ENCODE assay signal across 9 cellular contexts in the genomic region with DNA sequence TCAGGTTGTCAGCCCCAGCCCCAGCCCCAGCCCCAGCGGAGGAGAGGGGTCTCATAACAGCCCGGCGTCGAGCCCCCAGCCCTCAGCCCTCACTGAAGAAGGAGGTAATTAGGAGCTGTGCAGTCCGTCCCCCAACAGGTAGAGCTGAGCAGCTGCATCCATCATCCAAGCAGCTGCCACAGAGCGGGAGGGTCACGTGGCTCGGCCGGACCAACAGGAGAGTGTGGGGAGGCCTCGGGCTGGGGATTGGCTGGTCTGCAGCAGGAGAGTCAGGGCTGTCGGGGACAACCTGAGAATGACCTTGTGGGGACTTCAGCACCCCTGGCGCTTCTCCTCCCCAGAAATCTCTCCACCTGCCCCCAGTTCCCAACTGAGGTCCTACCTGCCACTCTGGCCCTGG. TPM values are rescaled to one million over a fixed set of nuclear protein-coding genes. Genes with fewer than 3 reads are reported as not detected.
DNase-seq lines count a peak whose midpoint lies in the region; ATAC-seq and TF ChIP-seq lines count a peak whose summit lies in the region.
"Had no signal": no experiment of that assay in that cellular context is flagged by ENCODE, and none has a peak within 500 bp of the region (broad histone marks: within the 10 kb centered on the region; RNA-seq: fewer than 3 reads in every experiment).

No MANE protein-coding gene starts in this region.

- DNase-seq in stimulated activated CD4-positive, alpha-beta T cell treated with anti-CD3 and anti-CD28 coated beads, Interleukin-12 subunit alpha, Interleukin-12 subunit beta, amount 100 ng/mL, for 48 hours (ENCODE audit: low read depth in 2 of 3, low spot score in 1 of 3): peak in 2 of 3 donors; percentile 16 to 20
- DNase-seq in stimulated activated CD4-positive, alpha-beta T cell treated with anti-CD3 and anti-CD28 coated beads, Interleukin-4, amount 100 ng/mL, for 24 hours: no peak
- DNase-seq in NCI-H526 treated with DMSO at 0.1 percent for 48 hours (lab: John Stamatoyannopoulos, UW) (peak; percentile 86), endothelial cell (ENCODE audit: low spot score) (peak; percentile 56), stomach (peak; percentile 57), immature natural killer cell (no peak), mesenchymal stem cell (no peak)

- H3K9me3 ChIP-seq in stomach (no peaks in the 10 kb centered on the region), mesenchymal stem cell (ENCODE audit: control insufficient read depth, low read length) (no peaks in the 10 kb centered on the region)
- H3K9me3 ChIP-seq: thoracic aorta had no signal

- peaks cover 4% of the 10 kb centered on the region for H3K36me3 Mint-ChIP-seq in endothelial cell (ENCODE audit: low read depth, unreplicated experiment)
- H3K36me3 Mint-ChIP-seq in immature natural killer cell: peaks cover 0 to 4% (median 4%) of the 10 kb centered on the region in 3 donors

- no peak overlapping the region for H2BK5ac ChIP-seq in mesenchymal stem cell (ENCODE audit: low read depth, low read length, poor library complexity, severe bottlenecking)

- no peak overlapping the region for H3K18ac ChIP-seq in mesenchymal stem cell (ENCODE audit: low read depth in 1 of 2, low read length in 2 of 2)

- no peak for TF ChIP-seq POLR2A in stomach (IDR thresholded peaks at IDR 0.05)

- intact Hi-C loops in stomach (cut with DNase I; ENCODE audit: low total_unique reads): no loop called here

- H3K4me2 ChIP-seq in mesenchymal stem cell (ENCODE audit: low read length, poor library complexity, severe bottlenecking): no peak overlapping the region

- H4K8ac ChIP-seq in mesenchymal stem cell (ENCODE audit: low read length): no peak overlapping the region

- TF ChIP-seq EP300 in stomach (IDR thresholded peaks at IDR 0.05): no peak

- no peak overlapping the region for H2BK15ac ChIP-seq in mesenchymal stem cell (ENCODE audit: low read depth, poor library complexity, severe bottlenecking)

- no peak overlapping the region for H2BK12ac ChIP-seq in mesenchymal stem cell (ENCODE audit: low read length in 2 of 2)

- no peak overlapping the region for H3K4ac ChIP-seq in mesenchymal stem cell (ENCODE audit: low read depth in 1 of 2, low read length in 2 of 2)

- H3K4me1 Mint-ChIP-seq in endothelial cell (ENCODE audit: unreplicated experiment) (peaks cover 16% of the 10 kb centered on the region), immature natural killer cell (no peaks in the 10 kb centered on the region)

- H3K4me1 ChIP-seq in stomach: peaks cover 0 to 33% (median 12%) of the 10 kb centered on the region in 4 donors
- peaks cover 2% of the 10 kb centered on the region for H3K4me1 ChIP-seq in mesenchymal stem cell (ENCODE audit: control insufficient read depth, insufficient read depth, low read depth, low read length)

- WGBS in stomach, 5 donors: 4 to 29% (median 16%) methylated on average over 11 to 12 of the region's 12 CpGs
- WGBS in mesenchymal stem cell: 13% methylated on average over 12 of the region's 12 CpGs

- no peaks in the 10 kb centered on the region for H3K9me3 Mint-ChIP-seq in endothelial cell (ENCODE audit: unreplicated experiment)
- no peaks in the 10 kb centered on the region for H3K9me3 Mint-ChIP-seq in immature natural killer cell

- H3K27ac ChIP-seq in stomach (no peak overlapping the region), mesenchymal stem cell (ENCODE audit: low read length, poor library complexity, severe bottlenecking) (no peak overlapping the region)
- H3K27ac ChIP-seq: thoracic aorta had no signal

- no peak overlapping the region for H3K23ac ChIP-seq in mesenchymal stem cell (ENCODE audit: low read length in 2 of 2)

- no peak overlapping the region for H4K91ac ChIP-seq in mesenchymal stem cell (ENCODE audit: low read length)

- H2AFZ ChIP-seq in mesenchymal stem cell (ENCODE audit: low read depth, low read length): no peak overlapping the region

- H2BK120ac ChIP-seq in mesenchymal stem cell (ENCODE audit: low read depth, low read length): no peak overlapping the region

- H3K36me3 ChIP-seq in stomach (no peaks in the 10 kb centered on the region), mesenchymal stem cell (ENCODE audit: control insufficient read depth in 1 of 2, insufficient read depth in 2 of 2, low read depth in 1 of 2, low read length in 2 of 2) (no peaks in the 10 kb centered on the region)
- H3K36me3 ChIP-seq: thoracic aorta had no signal

- H3K27me3 ChIP-seq in stomach (no peaks in the 10 kb centered on the region), mesenchymal stem cell (ENCODE audit: control insufficient read depth in 1 of 2, insufficient read depth in 1 of 2, low read length in 2 of 2) (peaks cover 0 to 93% of the 10 kb centered on the region in 2 experiments)

- TF ChIP-seq CTCF in endothelial cell (IDR thresholded peaks at IDR 0.05; ENCODE audit: unreplicated experiment): no peak
- no peak for TF ChIP-seq CTCF in stomach (IDR thresholded peaks at IDR 0.05)

- no peak overlapping the region for H2AK5ac ChIP-seq in mesenchymal stem cell (ENCODE audit: low read length, severe bottlenecking)

- H3K14ac ChIP-seq in mesenchymal stem cell (ENCODE audit: low read length in 2 of 2): no peak overlapping the region

- no peak overlapping the region for H3K27ac Mint-ChIP-seq in endothelial cell (ENCODE audit: unreplicated experiment)
- no peak overlapping the region for H3K27ac Mint-ChIP-seq in immature natural killer cell

- no peaks in the 10 kb centered on the region for H3K79me1 ChIP-seq in mesenchymal stem cell (replicated peaks; ENCODE audit: low read length, poor library complexity, severe bottlenecking)

- H3K4me3 ChIP-seq in stomach: no peak overlapping the region
- no peak overlapping the region for H3K4me3 ChIP-seq in mesenchymal stem cell (ENCODE audit: insufficient read depth in 1 of 2, low read depth in 1 of 2, low read length in 2 of 2)
- H3K4me3 ChIP-seq: thoracic aorta had no signal

- H3K27me3 Mint-ChIP-seq in endothelial cell (ENCODE audit: unreplicated experiment) (peaks cover 20% of the 10 kb centered on the region), immature natural killer cell (ENCODE audit: low read depth in 3 of 3) (peaks cover 8 to 13% (median 11%) of the 10 kb centered on the region in 3 donors)

- H3K4me3 Mint-ChIP-seq in endothelial cell (ENCODE audit: unreplicated experiment): no peak overlapping the region
- H3K4me3 Mint-ChIP-seq in immature natural killer cell: no peak overlapping the region

- H3K9ac ChIP-seq in mesenchymal stem cell (ENCODE audit: low read length): no peak overlapping the region

- ATAC-seq in HG03039 (IDR thresholded peaks at IDR 0.05; ENCODE audit: unreplicated experiment): peak; percentile 81

RNA-seq across cellular contexts. Expression of a gene that starts 29.6 kb away (rescaled TPM):
- total RNA-seq in endothelial cell (ENCODE audit: unreplicated experiment): 24.2 TPM
- 10 to 100 TPM; 15.4 to 79.4 (median 31.0) TPM for total RNA-seq in stomach
- 10 to 100 TPM; 34.0 to 71.3 (median 70.3) TPM for polyA plus RNA-seq in stomach
- polyA plus RNA-seq in immature natural killer cell: 10 to 100 TPM; 30.7 to 41.6 (median 34.4) TPM
- polyA plus RNA-seq in mesenchymal stem cell (2013, experiment 1 of 2): 19.6 TPM
- 20.7 TPM for polyA plus RNA-seq in mesenchymal stem cell (2013, experiment 2 of 2)

Comparison
In these comparisons a context has a peak if more than half of its experiments do, and no peak if none do; other contexts are left out.
1. DNase-seq: peak in stimulated activated CD4-positive, alpha-beta T cell treated with anti-CD3 and anti-CD28 coated beads, Interleukin-12 subunit alpha, Interleukin-12 subunit beta, amount 100 ng/mL, for 48 hours (2 of 3), NCI-H526 treated with DMSO at 0.1 percent for 48 hours (single experiment), endothelial cell (single experiment) and stomach (single experiment); none in stimulated activated CD4-positive, alpha-beta T cell treated with anti-CD3 and anti-CD28 coated beads, Interleukin-4, amount 100 ng/mL, for 24 hours (single experiment), immature natural killer cell (0 of 3) and mesenchymal stem cell (single experiment).